ENCODE assay signal across 17 cellular contexts in the genomic region with DNA sequence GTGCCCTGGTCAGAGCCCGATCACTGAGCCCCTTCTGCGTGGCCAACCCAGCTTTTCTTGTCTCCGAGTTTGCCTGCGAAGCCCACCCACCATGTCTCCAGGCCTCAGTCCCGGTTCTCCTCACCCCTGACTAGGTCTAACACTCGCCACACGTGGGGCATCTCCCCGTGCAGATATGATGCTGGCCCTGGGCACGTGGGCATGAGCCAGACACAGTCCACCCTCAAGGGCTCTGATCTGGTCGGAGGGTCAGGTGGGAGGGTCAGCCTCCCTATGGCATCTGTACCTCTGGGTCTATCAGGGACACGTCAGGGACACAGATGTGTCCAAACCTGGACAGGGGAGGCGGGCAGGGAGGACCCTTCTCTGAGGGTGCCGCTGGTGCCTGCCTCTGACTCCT.
"Had no signal": no experiment of that assay in that cellular context is flagged by ENCODE, and none has a peak within 500 bp of the region (broad histone marks: within the 10 kb centered on the region; RNA-seq: fewer than 3 reads in every experiment).

No MANE protein-coding gene starts in this region.

- DNase-seq: endodermal cell; erythroblast; heart right ventricle; hypothalamus; kidney glomerular epithelial cell; natural killer cell; retina; stimulated activated CD4-positive, alpha-beta T cell treated with anti-CD3 and anti-CD28 coated beads, Interleukin-12 subunit alpha, Interleukin-12 subunit beta, amount 100 ng/mL, for 4 hours; stimulated activated naive CD4-positive, alpha-beta T cell treated with Interleukin-2 at 50 U/mL for 16 hours; upper lobe of left lung had no signal

- H3K27me3 ChIP-seq: foreskin keratinocyte, heart right ventricle, upper lobe of left lung, uterus had no signal

- H2AFZ ChIP-seq: parathyroid adenoma had no signal

- FAIRE-seq: endothelial cell of umbilical vein, islet of Langerhans had no signal

- H3K27ac Mint-ChIP-seq: dendritic cell treated with granulocyte-macrophage colony-stimulating factor and Interleukin-4, amounts not matched to agents 40 ng/mL and 50 ng/mL, for 4 days; endodermal cell; natural killer cell had no signal

- H3K27ac ChIP-seq: foreskin keratinocyte, heart right ventricle, parathyroid adenoma, upper lobe of left lung, uterus had no signal

- H3K36me3 ChIP-seq: heart right ventricle, upper lobe of left lung, uterus had no signal

- H3K79me2 ChIP-seq: parathyroid adenoma had no signal

- H3K9me3 Mint-ChIP-seq: natural killer cell had no signal

- H3K9ac ChIP-seq: parathyroid adenoma had no signal

- H3K4me3 ChIP-seq: heart right ventricle, upper lobe of left lung, uterus had no signal

- ATAC-seq: natural killer cell had no signal

- H3K4me3 Mint-ChIP-seq: dendritic cell treated with granulocyte-macrophage colony-stimulating factor and Interleukin-4, amounts not matched to agents 40 ng/mL and 50 ng/mL, for 4 days; endodermal cell; natural killer cell had no signal

- H3K9me3 ChIP-seq: psoas muscle, upper lobe of left lung, uterus had no signal

- H3K36me3 Mint-ChIP-seq: natural killer cell had no signal

- H3K4me1 ChIP-seq: foreskin keratinocyte, parathyroid adenoma, uterus had no signal
